In the genomic region with DNA sequence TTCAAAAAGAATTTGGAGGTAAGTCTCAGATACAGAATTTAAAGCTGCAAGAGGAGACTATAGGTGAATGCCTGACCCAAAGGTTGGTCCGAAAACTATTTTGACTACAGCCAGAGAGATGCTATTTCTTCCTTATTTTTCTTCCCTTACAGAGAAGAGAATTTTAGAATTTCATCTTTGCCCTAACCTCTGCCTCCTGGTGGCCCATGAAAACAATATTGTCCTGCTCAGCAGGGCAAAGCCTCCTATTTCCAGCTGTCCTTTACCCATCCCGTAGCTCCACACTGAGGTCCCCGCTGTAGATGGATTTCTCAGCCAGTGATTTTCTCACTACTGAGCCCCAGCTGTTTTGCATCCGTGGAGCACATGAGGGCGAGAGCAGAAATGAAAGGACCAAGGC, we compare ENCODE assay signal across 1 cellular context.
TF ChIP-seq lines count a peak whose summit lies in the region.

No MANE protein-coding gene starts in this region.

TF ChIP-seq in HepG2, 621 proteins besides CTCF, POLR2A, EP300 and RAD21:
- TF ChIP-seq SATB2 (CRISPR knock-in tag; IDR thresholded peaks at IDR 0.05) (no peak), ZNF616 (CRISPR knock-in tag; IDR thresholded peaks at IDR 0.05; ENCODE audit: low read depth) (no peak), ATM (IDR thresholded peaks at IDR 0.05; ENCODE audit: borderline replicate concordance) (no peak), SIX4 (CRISPR knock-in tag; IDR thresholded peaks at IDR 0.05) (no peak), ZZZ3 (CRISPR knock-in tag; IDR thresholded peaks at IDR 0.05; ENCODE audit: borderline replicate concordance) (no peak), MIER2 (CRISPR knock-in tag; IDR thresholded peaks at IDR 0.05) (no peak), THAP11 (CRISPR knock-in tag; IDR thresholded peaks at IDR 0.05) (no peak)
- TF ChIP-seq, protein P1, sequence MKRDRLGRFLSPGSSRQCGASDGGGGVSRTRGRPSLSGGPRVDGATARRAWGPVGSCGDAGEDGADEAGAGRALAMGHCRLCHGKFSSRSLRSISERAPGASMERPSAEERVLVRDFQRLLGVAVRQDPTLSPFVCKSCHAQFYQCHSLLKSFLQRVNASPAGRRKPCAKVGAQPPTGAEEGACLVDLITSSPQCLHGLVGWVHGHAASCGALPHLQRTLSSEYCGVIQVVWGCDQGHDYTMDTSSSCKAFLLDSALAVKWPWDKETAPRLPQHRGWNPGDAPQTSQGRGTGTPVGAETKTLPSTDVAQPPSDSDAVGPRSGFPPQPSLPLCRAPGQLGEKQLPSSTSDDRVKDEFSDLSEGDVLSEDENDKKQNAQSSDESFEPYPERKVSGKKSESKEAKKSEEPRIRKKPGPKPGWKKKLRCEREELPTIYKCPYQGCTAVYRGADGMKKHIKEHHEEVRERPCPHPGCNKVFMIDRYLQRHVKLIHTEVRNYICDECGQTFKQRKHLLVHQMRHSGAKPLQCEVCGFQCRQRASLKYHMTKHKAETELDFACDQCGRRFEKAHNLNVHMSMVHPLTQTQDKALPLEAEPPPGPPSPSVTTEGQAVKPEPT (CRISPR knock-in tag; IDR thresholded peaks at IDR 0.05; ENCODE audit: low read depth) = no peak
- TF ChIP-seq, protein P2, sequence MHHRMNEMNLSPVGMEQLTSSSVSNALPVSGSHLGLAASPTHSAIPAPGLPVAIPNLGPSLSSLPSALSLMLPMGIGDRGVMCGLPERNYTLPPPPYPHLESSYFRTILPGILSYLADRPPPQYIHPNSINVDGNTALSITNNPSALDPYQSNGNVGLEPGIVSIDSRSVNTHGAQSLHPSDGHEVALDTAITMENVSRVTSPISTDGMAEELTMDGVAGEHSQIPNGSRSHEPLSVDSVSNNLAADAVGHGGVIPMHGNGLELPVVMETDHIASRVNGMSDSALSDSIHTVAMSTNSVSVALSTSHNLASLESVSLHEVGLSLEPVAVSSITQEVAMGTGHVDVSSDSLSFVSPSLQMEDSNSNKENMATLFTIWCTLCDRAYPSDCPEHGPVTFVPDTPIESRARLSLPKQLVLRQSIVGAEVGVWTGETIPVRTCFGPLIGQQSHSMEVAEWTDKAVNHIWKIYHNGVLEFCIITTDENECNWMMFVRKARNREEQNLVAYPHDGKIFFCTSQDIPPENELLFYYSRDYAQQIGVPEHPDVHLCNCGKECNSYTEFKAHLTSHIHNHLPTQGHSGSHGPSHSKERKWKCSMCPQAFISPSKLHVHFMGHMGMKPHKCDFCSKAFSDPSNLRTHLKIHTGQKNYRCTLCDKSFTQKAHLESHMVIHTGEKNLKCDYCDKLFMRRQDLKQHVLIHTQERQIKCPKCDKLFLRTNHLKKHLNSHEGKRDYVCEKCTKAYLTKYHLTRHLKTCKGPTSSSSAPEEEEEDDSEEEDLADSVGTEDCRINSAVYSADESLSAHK (CRISPR knock-in tag; IDR thresholded peaks at IDR 0.05; ENCODE audit: borderline replicate concordance) = no peak
TF ChIP-seq in HepG2: peak in this region for 0.
